In the genomic region with DNA sequence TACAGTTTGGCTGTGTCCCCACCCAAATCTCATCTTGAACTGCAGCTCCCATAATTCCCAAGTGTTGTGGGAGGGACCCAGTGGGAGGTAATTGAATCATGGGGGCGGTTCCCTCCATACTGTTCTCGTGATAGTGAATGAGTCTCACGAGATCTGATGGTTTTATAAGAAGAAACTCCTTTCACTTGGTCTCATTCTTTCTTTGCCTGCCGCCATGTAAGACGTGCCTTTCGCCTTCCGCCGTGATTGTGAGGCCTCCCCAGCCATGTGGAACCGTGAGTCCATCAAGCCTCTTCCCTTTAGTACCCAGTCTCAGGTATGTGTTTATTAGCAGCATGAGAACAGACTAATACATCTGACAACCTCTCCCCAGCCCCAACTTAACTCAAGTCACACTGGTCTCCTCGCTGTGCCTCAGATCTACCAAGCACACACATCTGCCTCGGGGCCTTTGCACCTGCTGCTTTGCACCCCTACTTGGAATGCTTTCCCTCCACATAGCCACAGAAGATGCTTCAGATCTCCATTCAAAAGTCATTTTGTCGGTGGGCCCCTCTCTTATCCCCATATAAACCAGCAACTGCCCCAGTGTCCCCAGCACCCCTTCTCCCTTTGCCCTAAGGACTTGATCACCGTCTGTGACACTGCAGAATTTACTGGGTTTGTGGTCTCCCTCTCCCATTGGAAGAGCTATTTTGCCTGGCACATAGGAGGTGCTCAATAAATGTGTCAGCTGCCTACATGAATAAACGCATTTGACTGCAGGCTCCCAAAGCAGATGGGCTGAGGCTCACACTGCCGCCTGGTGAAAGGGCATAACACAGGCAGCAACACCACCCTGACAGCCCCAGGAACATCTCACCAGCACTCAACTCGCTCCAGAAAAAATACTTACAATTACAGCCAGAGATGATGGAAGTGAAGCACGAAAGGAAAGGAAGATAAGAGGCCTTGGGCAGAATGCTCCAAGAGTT, we compare ENCODE assay signal across 14 cellular contexts.
"Had no signal": no experiment of that assay in that cellular context is flagged by ENCODE, and none has a peak within 500 bp of the region (broad histone marks: within the 10 kb centered on the region; RNA-seq: fewer than 3 reads in every experiment).

No MANE protein-coding gene starts in this region.

- H3K4me3 ChIP-seq: esophagus squamous epithelium, neural progenitor cell had no signal

- H3K27ac ChIP-seq: brain microvascular endothelial cell, neural progenitor cell, parathyroid adenoma had no signal

- H3K4me1 ChIP-seq: neural progenitor cell, parathyroid adenoma had no signal

- H3K9ac ChIP-seq: neural progenitor cell, parathyroid adenoma had no signal

- H3K4me2 ChIP-seq: neural progenitor cell had no signal

- H3K9me3 ChIP-seq: esophagus squamous epithelium had no signal

- H3K36me3 ChIP-seq: brain microvascular endothelial cell, neural progenitor cell had no signal

- H3K27me3 ChIP-seq: brain microvascular endothelial cell, esophagus squamous epithelium, neural progenitor cell had no signal

- H2AFZ ChIP-seq: neural progenitor cell, parathyroid adenoma had no signal

- DNase-seq: activated CD4-positive, alpha-beta memory T cell treated with anti-CD3 and anti-CD28 coated beads, Interleukin-2, amount 10 ng/mL, durations not matched to agents 7 days and 5 days; activated gamma-delta T cell; activated naive CD8-positive, alpha-beta T cell treated with anti-CD3 and anti-CD28 coated beads for 36 hours; activated T-cell treated with anti-CD3 and anti-CD28 coated beads, Interleukin-2, amount 50 U/mL, for 24 hours; brain microvascular endothelial cell; effector CD8-positive, alpha-beta T cell; esophagus squamous epithelium; immature natural killer cell; naive B cell; stimulated activated CD4-positive, alpha-beta T cell treated with anti-CD3 and anti-CD28 coated beads, Interleukin-2, amount 100 ng/mL, for 48 hours; stimulated activated naive CD4-positive, alpha-beta T cell; trophoblast cell had no signal

- H3K79me2 ChIP-seq: parathyroid adenoma had no signal
